Comparison of ENCODE assay signal across 16 cellular contexts in genomic region chr2:239145601-239146000, GRCh38.
DNase-seq lines count a peak whose midpoint lies in the region; ATAC-seq, FAIRE-seq and TF ChIP-seq lines count a peak whose summit lies in the region.
"Had no signal": no experiment of that assay in that cellular context is flagged by ENCODE, and none has a peak within 500 bp of the region (broad histone marks: within the 10 kb centered on the region; RNA-seq: fewer than 3 reads in every experiment).

No MANE protein-coding gene starts in this region.

- no peak for TF ChIP-seq CTCF in KMS-11 (conservative IDR thresholded peaks at IDR 0.05; ENCODE audit: low read depth, low read length)
- TF ChIP-seq CTCF in kidney (IDR thresholded peaks at IDR 0.05; ENCODE audit: borderline replicate concordance, extremely low read depth, insufficient read depth): no peak

- H3K36me3 Mint-ChIP-seq in stimulated activated effector memory CD8-positive, alpha-beta T cell treated with anti-CD3 and anti-CD28 coated beads, Interleukin-12 subunit alpha, Interleukin-12 subunit beta, amount 100 ng/mL, for 72 hours: peaks cover 30% of the 10 kb centered on the region

- no peaks in the 10 kb centered on the region for H3K9me3 ChIP-seq in kidney (ENCODE audit: control insufficient read depth in 1 of 2, low read length in 2 of 2)
- H3K9me3 ChIP-seq: A549 had no signal

- peaks cover 41% of the 10 kb centered on the region for H3K4me1 ChIP-seq in KMS-11 (ENCODE audit: low read depth, poor library complexity, severe bottlenecking)
- no peaks in the 10 kb centered on the region for H3K4me1 ChIP-seq in kidney (ENCODE audit: control insufficient read depth in 1 of 2, insufficient read depth in 1 of 2, low read depth in 1 of 2, low read length in 2 of 2)
- H3K4me1 ChIP-seq: A549 had no signal

- H3K4me3 Mint-ChIP-seq in stimulated activated effector memory CD8-positive, alpha-beta T cell treated with anti-CD3 and anti-CD28 coated beads, Interleukin-12 subunit alpha, Interleukin-12 subunit beta, amount 100 ng/mL, for 72 hours: no peak overlapping the region
- H3K4me3 Mint-ChIP-seq: CD4-positive, alpha-beta T cell; GM23338 had no signal

- no peak for ATAC-seq in stimulated activated effector memory CD8-positive, alpha-beta T cell treated with anti-CD3 and anti-CD28 coated beads, Interleukin-12 subunit alpha, Interleukin-12 subunit beta, amount 100 ng/mL, for 72 hours
- no peak for ATAC-seq in GM18511 (IDR thresholded peaks at IDR 0.05; ENCODE audit: unreplicated experiment)

- no peak overlapping the region for H3K4me3 ChIP-seq in KMS-11 (IDR thresholded peaks at IDR 0.05; ENCODE audit: insufficient read depth, low read depth, low read length)
- no peak overlapping the region for H3K4me3 ChIP-seq in kidney (ENCODE audit: low read length in 2 of 2)
- H3K4me3 ChIP-seq: A549, GM12878, GM23338 had no signal

- H3K4me2 ChIP-seq in KMS-11: peak overlapping the region; percentile 79
- H3K4me2 ChIP-seq: A549, GM23338 had no signal

- H3K9ac ChIP-seq in KMS-11 (peak overlapping the region; percentile 44; the same call in 1 of the 2 replicates), kidney (ENCODE audit: low read length in 2 of 2) (no peak overlapping the region)

- no peak overlapping the region; the same call in 1 of the 2 replicates for H2AFZ ChIP-seq in KMS-11 (ENCODE audit: low read depth)
- H2AFZ ChIP-seq: GM23338 had no signal

- peak; percentile 14 for DNase-seq in kidney
- DNase-seq in stimulated activated effector memory CD8-positive, alpha-beta T cell treated with anti-CD3 and anti-CD28 coated beads, Interleukin-12 subunit alpha, Interleukin-12 subunit beta, amount 100 ng/mL, for 72 hours (ENCODE audit: low spot score in 2 of 2): no peak
- DNase-seq in NCI-H2029 treated with DMSO at 0.1 percent for 48 hours (lab: John Stamatoyannopoulos, UW): no peak
- DNase-seq in SW 1271 (lab: John Stamatoyannopoulos, UW): no peak
- DNase-seq: C1 segment of cervical spinal cord; Calu3; CD4-positive, alpha-beta T cell; DMS 273 treated with DMSO at 0.1 percent for 48 hours had no signal

- H3K4me1 Mint-ChIP-seq in stimulated activated effector memory CD8-positive, alpha-beta T cell treated with anti-CD3 and anti-CD28 coated beads, Interleukin-12 subunit alpha, Interleukin-12 subunit beta, amount 100 ng/mL, for 72 hours: peaks cover 14% of the 10 kb centered on the region
- H3K4me1 Mint-ChIP-seq: GM23338 had no signal

- no peaks in the 10 kb centered on the region for H4K20me1 ChIP-seq in KMS-11 (ENCODE audit: insufficient read depth)

- no peaks in the 10 kb centered on the region for H3K79me2 ChIP-seq in KMS-11 (ENCODE audit: insufficient read depth, low read depth)

- no peaks in the 10 kb centered on the region for H3K27me3 ChIP-seq in KMS-11 (ENCODE audit: insufficient read depth, low read depth)

- no peak for FAIRE-seq in kidney (lab: Jason Lieb, UNC)
- FAIRE-seq: A549, GM18507 had no signal

- H3K27ac Mint-ChIP-seq in stimulated activated effector memory CD8-positive, alpha-beta T cell treated with anti-CD3 and anti-CD28 coated beads, Interleukin-12 subunit alpha, Interleukin-12 subunit beta, amount 100 ng/mL, for 72 hours: peak overlapping the region; percentile 12
- H3K27ac Mint-ChIP-seq: CD4-positive, alpha-beta T cell had no signal

- H3K36me3 ChIP-seq in KMS-11 (ENCODE audit: insufficient read depth) (no peaks in the 10 kb centered on the region), kidney (ENCODE audit: control insufficient read depth in 1 of 2, insufficient read depth in 2 of 2, low read length in 2 of 2) (peaks cover 3 to 13% of the 10 kb centered on the region in 2 donors)

- intact Hi-C loops in kidney (cut with DNase I): no loop called here

- H3K27ac ChIP-seq in KMS-11 (peak overlapping the region; percentile 76), angular gyrus (ENCODE audit: low read depth, low read length) (peak overlapping the region; percentile 54), kidney (ENCODE audit: low read depth in 2 of 2, low read length in 2 of 2) (no peak overlapping the region)
- H3K27ac ChIP-seq: A549, HL-60 had no signal

- H3K9me3 Mint-ChIP-seq in stimulated activated effector memory CD8-positive, alpha-beta T cell treated with anti-CD3 and anti-CD28 coated beads, Interleukin-12 subunit alpha, Interleukin-12 subunit beta, amount 100 ng/mL, for 72 hours: no peaks in the 10 kb centered on the region
- H3K9me3 Mint-ChIP-seq: GM23338 had no signal

Comparison
In these comparisons a context has a peak if more than half of its experiments do, and no peak if none do; other contexts are left out.
1. H3K27ac ChIP-seq: peak in KMS-11 (single experiment) and angular gyrus (single experiment); none in kidney (0 of 2).